ENCODE assay signal across 8 cellular contexts in genomic region chr19:46944918-46945628, GRCh38.
DNase-seq lines count a peak whose midpoint lies in the region; ATAC-seq and TF ChIP-seq lines count a peak whose summit lies in the region.

No MANE protein-coding gene starts in this region.

- POLR2A ChIA-PET in activated CD4-positive, alpha-beta T cell treated with anti-CD3 and anti-CD28 coated beads for 36 hours (lab: Charles Lee), result no interaction called here

- H3K27me3 Mint-ChIP-seq in HFFc6 (ENCODE audit: insufficient read depth), result no peaks in the 10 kb centered on the region; the same call in 1 of the 2 replicates
- H3K27me3 Mint-ChIP-seq in activated CD4-positive, alpha-beta T cell treated with anti-CD3 and anti-CD28 coated beads for 36 hours, result no peaks in the 10 kb centered on the region

- peaks cover 29% of the 10 kb centered on the region for H3K36me3 Mint-ChIP-seq in HFFc6 (ENCODE audit: low read depth)
- H3K36me3 Mint-ChIP-seq in activated CD4-positive, alpha-beta T cell treated with anti-CD3 and anti-CD28 coated beads for 36 hours (ENCODE audit: low read depth), result peaks cover 9% of the 10 kb centered on the region

- TF ChIP-seq CTCF in HFFc6 (IDR thresholded peaks at IDR 0.05), result no peak
- no peak for TF ChIP-seq CTCF in adrenal gland (IDR thresholded peaks at IDR 0.05)

- H3K9me3 ChIP-seq in adrenal gland (replicated peaks in 1 of 3) (no peaks in the 10 kb centered on the region), iPS DF 6.9 (ENCODE audit: control insufficient read depth, insufficient read depth, low read length) (no peaks in the 10 kb centered on the region)

- H3K9me3 Mint-ChIP-seq in HFFc6, result no peaks in the 10 kb centered on the region
- no peaks in the 10 kb centered on the region for H3K9me3 Mint-ChIP-seq in activated CD4-positive, alpha-beta T cell treated with anti-CD3 and anti-CD28 coated beads for 36 hours (ENCODE audit: low read depth)

- intact Hi-C loops in adrenal gland (cut with DNase I), result no loop called here
- intact Hi-C loops in activated CD4-positive, alpha-beta T cell treated with anti-CD3 and anti-CD28 coated beads for 36 hours (cut with DNase I, micrococcal nuclease), result no loop called here

- peaks cover 38% of the 10 kb centered on the region for H3K4me1 Mint-ChIP-seq in HFFc6 (ENCODE audit: low read depth)
- H3K4me1 Mint-ChIP-seq in activated CD4-positive, alpha-beta T cell treated with anti-CD3 and anti-CD28 coated beads for 36 hours, result peaks cover under 1% of the 10 kb centered on the region

- H3K4me1 ChIP-seq in adrenal gland (replicated peaks in 1 of 2) (peaks cover 16 to 30% of the 10 kb centered on the region in 2 donors), iPS DF 6.9 (ENCODE audit: control insufficient read depth, insufficient read depth, low read length) (0 out of 2 replicates have a peak, but pooled peaks cover 2% of the 10 kb centered on the region)

- peak in 1 of 2 donors; percentile 28 for TF ChIP-seq POLR2A in adrenal gland (IDR thresholded peaks at IDR 0.05)

- DNase-seq in HFFc6, result peak; percentile 55
- DNase-seq in adrenal gland, result peak; percentile 63 to 90 (median 81)
- DNase-seq in iPS DF 6.9 (ENCODE audit: low read depth, low spot score), result peak; percentile 16
- no peak for DNase-seq in T1000 (lab: John Stamatoyannopoulos, UW)
- no peak for DNase-seq in activated CD4-positive, alpha-beta T cell treated with anti-CD3 and anti-CD28 coated beads for 36 hours
- DNase-seq in cerebellum (ENCODE audit: low spot score), result no peak

- H3K4me3 Mint-ChIP-seq in HFFc6, result peak overlapping the region; percentile 34
- H3K4me3 Mint-ChIP-seq in activated CD4-positive, alpha-beta T cell treated with anti-CD3 and anti-CD28 coated beads for 36 hours, result no peak overlapping the region

- H3K36me3 ChIP-seq in adrenal gland (replicated peaks in 1 of 2), result no peaks in the 10 kb centered on the region
- no peaks in the 10 kb centered on the region for H3K36me3 ChIP-seq in iPS DF 6.9 (ENCODE audit: control insufficient read depth, insufficient read depth, low read length)

- WGBS in adrenal gland, 4 donors, result 24 to 46% (median 33%) methylated on average over 7 of the region's 7 CpGs
- no CpG with 5 or more reads among the region's 7 CpGs for WGBS in iPS DF 6.9 (ENCODE audit: insufficient coverage, insufficient read length)

- H3K4me3 ChIP-seq in adrenal gland (no peak overlapping the region), iPS DF 6.9 (ENCODE audit: low read length) (no peak overlapping the region), skin epidermis (no peak overlapping the region)

- H3K27me3 ChIP-seq in adrenal gland, result no peaks in the 10 kb centered on the region
- no peaks in the 10 kb centered on the region for H3K27me3 ChIP-seq in iPS DF 6.9 (ENCODE audit: control insufficient read depth, insufficient read depth, low read length)

- H3K27ac ChIP-seq in adrenal gland (peak overlapping the region in 4 of 5 donors; percentile 7 to 80 (median 57)), iPS DF 6.9 (ENCODE audit: low read length) (no peak overlapping the region), skin epidermis (peak overlapping the region in 15 of 21 experiments; percentile 3 to 63 (median 43))

- no peak for ATAC-seq in activated CD4-positive, alpha-beta T cell treated with anti-CD3 and anti-CD28 coated beads for 36 hours
- ATAC-seq in HG02970 (IDR thresholded peaks at IDR 0.05; ENCODE audit: low FRiP score, unreplicated experiment), result no peak

- CTCF ChIA-PET in activated CD4-positive, alpha-beta T cell treated with anti-CD3 and anti-CD28 coated beads for 36 hours (lab: Charles Lee), result interaction anchor here (0.7 to 1.5 kb wide), 3 partner anchors 17 to 31 kb away, joined by 3 to 5 read pairs (median 3); no protein-coding TSS in a partner anchor

- H3K27ac Mint-ChIP-seq in HFFc6, result peak overlapping the region; percentile 85
- H3K27ac Mint-ChIP-seq in activated CD4-positive, alpha-beta T cell treated with anti-CD3 and anti-CD28 coated beads for 36 hours, result no peak overlapping the region

Comparison
In these comparisons a context has a peak if more than half of its experiments do, and no peak if none do; other contexts are left out.
1. DNase-seq: peak in HFFc6 (single experiment), adrenal gland (7 of 7) and iPS DF 6.9 (single experiment); none in T1000 (single experiment), activated CD4-positive, alpha-beta T cell treated with anti-CD3 and anti-CD28 coated beads for 36 hours (single experiment) and cerebellum (single experiment).